33 cellular contexts compared by ENCODE assay signal in genomic region chr5:27083763-27084420, GRCh38. TPM values are rescaled to one million over a fixed set of nuclear protein-coding genes. Genes with fewer than 3 reads are reported as not detected.
DNase-seq lines count a peak whose midpoint lies in the region.
"Had no signal": no experiment of that assay in that cellular context is flagged by ENCODE, and none has a peak within 500 bp of the region (broad histone marks: within the 10 kb centered on the region; RNA-seq: fewer than 3 reads in every experiment).

No MANE protein-coding gene starts in this region.

- no peaks in the 10 kb centered on the region for H3K9me2 ChIP-seq in Karpas-422 (replicated peaks; ENCODE audit: insufficient read depth, low read length)

- DNase-seq in G401 (ENCODE audit: low spot score) = peak; percentile 52
- no peak for DNase-seq in Karpas-422
- peak; percentile 43 for DNase-seq in cerebellar cortex (ENCODE audit: low spot score)
- peak; percentile 14 for DNase-seq in iPS-NIHi11 (ENCODE audit: low spot score)
- DNase-seq in occipital lobe (lab: John Stamatoyannopoulos, UW) = no peak
- DNase-seq in glomerular visceral epithelial cell (ENCODE audit: extremely low spot score) = no peak
- DNase-seq in NCI-H1417 treated with DMSO at 0.1 percent for 48 hours (lab: John Stamatoyannopoulos, UW) = no peak
- no peak for DNase-seq in NCI-H2029 (lab: John Stamatoyannopoulos, UW)
- DNase-seq: activated CD4-positive, alpha-beta T cell treated with anti-CD3 and anti-CD28 coated beads, Interleukin-2, amount 50 U/mL, for 48 hours; activated naive CD4-positive, alpha-beta T cell; activated T-cell treated with anti-CD3 and anti-CD28 coated beads, Interleukin-2, amount 50 U/mL, for 72 hours; Calu3; effector CD8-positive, alpha-beta T cell; erythroblast; foreskin fibroblast; GM23248; heart left ventricle; left cardiac atrium; NCI-H1417; NCI-H2081 treated with DMSO at 0.1 percent for 48 hours; NCI-H2227 treated with DMSO at 0.1 percent for 48 hours; NCI-H526 treated with DMSO at 0.1 percent for 48 hours; nephron progenitor cell; NK-92 treated with Interleukin-12 subunit alpha and Interleukin-12 subunit beta, amount 100 ng/mL, for 24 hours; posterior cingulate gyrus; SHP77; sigmoid colon; stimulated activated CD4-positive, alpha-beta T cell treated with anti-CD3 and anti-CD28 coated beads, Interleukin-4, amount 100 ng/mL, for 1 hour; stomach; T-helper 17 cell; thyroid gland had no signal

- no peak overlapping the region for H3K4me3 ChIP-seq in Karpas-422 (ENCODE audit: low read length)
- H3K4me3 ChIP-seq: GM23248, heart left ventricle, sigmoid colon, stomach, thyroid gland, vagina had no signal

- H2AFZ ChIP-seq in Karpas-422 (ENCODE audit: low read length) = 0 out of 2 replicates have a peak overlapping the region, but pooled peaks have one; percentile 45
- H2AFZ ChIP-seq: GM23248 had no signal

- in situ Hi-C loops in G401 (cut with HindIII; ENCODE audit: low sequenced_read_pairs) = no loop called here

- no peak overlapping the region for H3K4me2 ChIP-seq in Karpas-422 (ENCODE audit: low read depth, low read length, poor library complexity, severe bottlenecking)
- H3K4me2 ChIP-seq: KMS-11 had no signal

- H3K36me3 ChIP-seq in Karpas-422 (ENCODE audit: insufficient read depth, low read length) = no peaks in the 10 kb centered on the region
- H3K36me3 ChIP-seq: heart left ventricle, sigmoid colon, stomach, thyroid gland, vagina had no signal

- H3K27ac ChIP-seq in Karpas-422 (ENCODE audit: low read length) = no peak overlapping the region
- H3K27ac ChIP-seq: GM23248, heart left ventricle, KMS-11, sigmoid colon, stomach, thyroid gland, vagina had no signal

- no peaks in the 10 kb centered on the region for H3K79me2 ChIP-seq in Karpas-422 (ENCODE audit: low read length)

- peaks cover 6% of the 10 kb centered on the region; the same call in 1 of the 2 replicates for H3K4me1 ChIP-seq in Karpas-422 (ENCODE audit: low read length)
- H3K4me1 ChIP-seq: heart left ventricle, sigmoid colon, stomach, thyroid gland, vagina had no signal

- H4K20me1 ChIP-seq in Karpas-422 (ENCODE audit: insufficient read depth, low read depth, low read length) = no peaks in the 10 kb centered on the region

- 0 out of 2 replicates have a peak, but pooled peaks cover 3% of the 10 kb centered on the region for H3K9me3 ChIP-seq in Karpas-422 (ENCODE audit: low read length)
- H3K9me3 ChIP-seq: thyroid gland, vagina had no signal

- H3K27me3 ChIP-seq in Karpas-422 (ENCODE audit: low read length) = no peaks in the 10 kb centered on the region
- H3K27me3 ChIP-seq: heart left ventricle, sigmoid colon, stomach, thyroid gland, vagina had no signal

- H3K9ac ChIP-seq in Karpas-422 (ENCODE audit: low read length) = no peak overlapping the region
- H3K9ac ChIP-seq: GM23248, KMS-11 had no signal

RNA-seq across cellular contexts. Expression of gene CDH9, which starts 45.5 kb away (rescaled TPM):
- not detected in 2 replicates for total RNA-seq in G401 (2014; rRNA removed; shearing (Covaris generic))
- not detected in 2 replicates for total RNA-seq in Karpas-422 (2014; rRNA removed; shearing (Covaris generic); ENCODE audit: low replicate concordance)
- 34.2 TPM for total RNA-seq in occipital lobe
- total RNA-seq: activated T-cell treated with anti-CD3 and anti-CD28 coated beads, Interleukin-2, amount 50 U/mL, for 72 hours; Calu3; GM23248; heart left ventricle; left cardiac atrium; T-helper 17 cell; thyroid gland; vagina had no signal

Comparison
In these comparisons a context has a peak if more than half of its experiments do, and no peak if none do; other contexts are left out.
1. DNase-seq: peak in G401 (single experiment), cerebellar cortex (single experiment) and iPS-NIHi11 (single experiment); none in Karpas-422 (single experiment), occipital lobe (single experiment), glomerular visceral epithelial cell (single experiment), NCI-H1417 treated with DMSO at 0.1 percent for 48 hours (single experiment) and NCI-H2029 (single experiment).
2. RNA of gene CDH9, which starts 45.5 kb away (total RNA-seq): 34.2 TPM in occipital lobe (single experiment); not detected in G401 and not detected in Karpas-422; every median in the first group is over 10 times any median in the second.